Comparison of ENCODE assay signal across 1 cellular context in genomic region chr1:235074335-235075120, GRCh38.
A peak's percentile ranks its signal among the peaks of the same experiment; 100 is the strongest.
TF ChIP-seq lines count a peak whose summit lies in the region.

No MANE protein-coding gene starts in this region.

TF ChIP-seq in HepG2, 621 proteins besides CTCF, POLR2A, EP300 and RAD21 (continued from another document and continues in another):
- TF ChIP-seq ATF2 (CRISPR knock-in tag; IDR thresholded peaks at IDR 0.05) = no peak
- TF ChIP-seq WIZ (CRISPR knock-in tag; IDR thresholded peaks at IDR 0.05) = 0 out of 2 replicates have a peak, but pooled peaks have one; percentile 30
- no peak; the same call in 1 of the 2 replicates for TF ChIP-seq ZFP1 (CRISPR knock-in tag; IDR thresholded peaks at IDR 0.05)
- TF ChIP-seq SAFB2 (CRISPR knock-in tag; IDR thresholded peaks at IDR 0.05; ENCODE audit: borderline replicate concordance, low read depth) = no peak
- no peak for TF ChIP-seq ZNF282 (IDR thresholded peaks at IDR 0.05; ENCODE audit: partially characterized antibody)
- no peak for TF ChIP-seq FOXM1 (CRISPR knock-in tag; IDR thresholded peaks at IDR 0.05)
- TF ChIP-seq ZNF556 (CRISPR knock-in tag; IDR thresholded peaks at IDR 0.05; ENCODE audit: borderline replicate concordance) = no peak
- no peak; the same call in 1 of the 2 replicates for TF ChIP-seq ZNF660 (CRISPR knock-in tag; IDR thresholded peaks at IDR 0.05; ENCODE audit: borderline replicate concordance, low read depth)
- peak; percentile 42; the same call in 1 of the 2 replicates for TF ChIP-seq ZNF780A (CRISPR knock-in tag; IDR thresholded peaks at IDR 0.05)
- TF ChIP-seq NFKB2 (CRISPR knock-in tag; IDR thresholded peaks at IDR 0.05; ENCODE audit: borderline replicate concordance) = no peak
- no peak for TF ChIP-seq ZNF280B (CRISPR knock-in tag; IDR thresholded peaks at IDR 0.05; ENCODE audit: borderline replicate concordance)
- TF ChIP-seq CBX2 (IDR thresholded peaks at IDR 0.05; ENCODE audit: low read depth, low read length) = no peak
- no peak for TF ChIP-seq CBX2 (CRISPR knock-in tag; IDR thresholded peaks at IDR 0.05; ENCODE audit: low read depth)
- peak; percentile 51; the same call in 1 of the 2 replicates for TF ChIP-seq ZFP37 (CRISPR knock-in tag; IDR thresholded peaks at IDR 0.05; ENCODE audit: borderline replicate concordance)
- TF ChIP-seq POGZ (CRISPR knock-in tag; IDR thresholded peaks at IDR 0.05) = no peak
- no peak for TF ChIP-seq MAF1 (CRISPR knock-in tag; IDR thresholded peaks at IDR 0.05; ENCODE audit: borderline replicate concordance)
- TF ChIP-seq BRF2 (CRISPR knock-in tag; IDR thresholded peaks at IDR 0.05) = no peak
- no peak; the same call in 1 of the 2 replicates for TF ChIP-seq ZGPAT (CRISPR knock-in tag; IDR thresholded peaks at IDR 0.05)
- TF ChIP-seq SOX13 (IDR thresholded peaks at IDR 0.05) = no peak
- peak in 1 of 2 experiments; percentile 24; a peak in 2 of 4 replicates for TF ChIP-seq SOX13 (CRISPR knock-in tag; conservative IDR thresholded peaks at IDR 0.05 in 1 of 2, IDR thresholded peaks at IDR 0.05 in 1 of 2)
- TF ChIP-seq ZNF616 (CRISPR knock-in tag; IDR thresholded peaks at IDR 0.05; ENCODE audit: low read depth) = no peak
- no peak for TF ChIP-seq STAT5B (CRISPR knock-in tag; IDR thresholded peaks at IDR 0.05)
- TF ChIP-seq ZKSCAN1 (IDR thresholded peaks at IDR 0.05; ENCODE audit: low read length) = no peak
- no peak for TF ChIP-seq MEIS1 (CRISPR knock-in tag; IDR thresholded peaks at IDR 0.05; ENCODE audit: borderline replicate concordance)
- TF ChIP-seq NFKBIZ (CRISPR knock-in tag; IDR thresholded peaks at IDR 0.05) = no peak
- no peak for TF ChIP-seq NFYB (CRISPR knock-in tag; IDR thresholded peaks at IDR 0.05)
- TF ChIP-seq ZNF574 (CRISPR knock-in tag; IDR thresholded peaks at IDR 0.05) = no peak; the same call in 1 of the 2 replicates
- 0 out of 2 replicates have a peak, but pooled peaks have one; percentile 29 for TF ChIP-seq ZHX2 (IDR thresholded peaks at IDR 0.05; ENCODE audit: low read depth)
- no peak; the same call in 1 of the 2 replicates for TF ChIP-seq ZHX2 (CRISPR knock-in tag; IDR thresholded peaks at IDR 0.05; ENCODE audit: borderline replicate concordance)
- peak; percentile 26; the same call in 1 of the 2 replicates for TF ChIP-seq ZNF292 (CRISPR knock-in tag; IDR thresholded peaks at IDR 0.05; ENCODE audit: borderline replicate concordance, low read depth)
- no peak for TF ChIP-seq PLSCR1 (CRISPR knock-in tag; IDR thresholded peaks at IDR 0.05; ENCODE audit: borderline replicate concordance)
- TF ChIP-seq ZNF121 (CRISPR knock-in tag; IDR thresholded peaks at IDR 0.05) = no peak
- TF ChIP-seq ZNF317 (CRISPR knock-in tag; IDR thresholded peaks at IDR 0.05) = no peak
- TF ChIP-seq ZNF318 (CRISPR knock-in tag; IDR thresholded peaks at IDR 0.05) = no peak
- peak; percentile 36; the same call in 1 of the 2 replicates for TF ChIP-seq ZNF589 (CRISPR knock-in tag; conservative IDR thresholded peaks at IDR 0.05)
